17 cellular contexts compared by ENCODE assay signal in genomic region chr9:91078041-91078441, GRCh38.
DNase-seq lines count a peak whose midpoint lies in the region; ATAC-seq, FAIRE-seq and TF ChIP-seq lines count a peak whose summit lies in the region.
"Had no signal": no experiment of that assay in that cellular context is flagged by ENCODE, and none has a peak within 500 bp of the region (broad histone marks: within the 10 kb centered on the region; RNA-seq: fewer than 3 reads in every experiment).

No MANE protein-coding gene starts in this region.

- no peaks in the 10 kb centered on the region for H3K9me3 Mint-ChIP-seq in MCF 10A (ENCODE audit: unreplicated experiment)
- H3K9me3 Mint-ChIP-seq: IgD-negative memory B cell had no signal

- FAIRE-seq in endometrium (lab: Jason Lieb, UNC): peak; percentile 74

- H3K36me3 Mint-ChIP-seq in MCF 10A (ENCODE audit: insufficient read depth, unreplicated experiment): peaks cover 4% of the 10 kb centered on the region
- H3K36me3 Mint-ChIP-seq: IgD-negative memory B cell had no signal

- H3K27ac Mint-ChIP-seq in MCF 10A (ENCODE audit: low read depth, unreplicated experiment): no peak overlapping the region
- H3K27ac Mint-ChIP-seq: IgD-negative memory B cell had no signal

- H3K4me1 ChIP-seq in lung (ENCODE audit: control insufficient read depth in 2 of 2, insufficient read depth in 2 of 2, low read length in 2 of 2) (peaks cover 0 to 9% of the 10 kb centered on the region in 2 donors), upper lobe of right lung (peaks cover 7% of the 10 kb centered on the region)
- H3K4me1 ChIP-seq: HAP-1 had no signal

- BruUV-seq in MCF 10A (replicated peaks; lab: Mats Ljungman, UMichigan): no TSS peak

- intact Hi-C loops in upper lobe of right lung (cut with DNase I): no loop called here
- intact Hi-C loops in MCF 10A (cut with micrococcal nuclease): no loop called here

- POLR2A ChIA-PET in MCF 10A (lab: Yijun Ruan, JAX): interaction anchor here (0.6 to 0.7 kb wide), 2 partner anchors 236 to 1928 kb away, joined by 3 read pairs; no protein-coding TSS in a partner anchor

- H3K4me3 ChIP-seq in lung: no peak overlapping the region
- H3K4me3 ChIP-seq in upper lobe of right lung: no peak overlapping the region
- H3K4me3 ChIP-seq: BLaER1, HAP-1 had no signal

- H3K9me3 ChIP-seq in lung (ENCODE audit: control insufficient read depth in 2 of 2, insufficient read depth in 1 of 2, low read length in 1 of 2) (no peaks in the 10 kb centered on the region), upper lobe of right lung (no peaks in the 10 kb centered on the region)
- H3K9me3 ChIP-seq: HAP-1 had no signal

- CTCF ChIA-PET in MCF 10A (lab: Yijun Ruan, JAX): interaction anchor here (1.4 kb wide), 1 partner anchor 11 kb away, joined by 10 read pairs; no protein-coding TSS in a partner anchor

- H3K27me3 ChIP-seq in lung (ENCODE audit: control insufficient read depth, insufficient read depth) (no peaks in the 10 kb centered on the region), upper lobe of right lung (no peaks in the 10 kb centered on the region)
- H3K27me3 ChIP-seq: BLaER1 had no signal

- H3K36me3 ChIP-seq in lung (ENCODE audit: control insufficient read depth in 2 of 2, insufficient read depth in 2 of 2, low read length in 2 of 2) (no peaks in the 10 kb centered on the region), upper lobe of right lung (no peaks in the 10 kb centered on the region)
- H3K36me3 ChIP-seq: BLaER1, HAP-1 had no signal

- H3K4me3 Mint-ChIP-seq in MCF 10A (ENCODE audit: unreplicated experiment): no peak overlapping the region
- H3K4me3 Mint-ChIP-seq: IgD-negative memory B cell had no signal

- H3K4me1 Mint-ChIP-seq in MCF 10A (ENCODE audit: insufficient read depth, unreplicated experiment): peaks cover 6% of the 10 kb centered on the region
- H3K4me1 Mint-ChIP-seq: IgD-negative memory B cell had no signal

- TF ChIP-seq CTCF in lung (IDR thresholded peaks at IDR 0.05; ENCODE audit: control extremely low read depth, extremely low read depth) (no peak), upper lobe of right lung (IDR thresholded peaks at IDR 0.05) (no peak), MCF 10A (IDR thresholded peaks at IDR 0.05; ENCODE audit: unreplicated experiment) (no peak)

- WGBS in lung, 2 donors: 61 to 65% methylated on average over 2 of the region's 2 CpGs

- peak overlapping the region in 1 of 2 donors; percentile 79 for H3K27ac ChIP-seq in lung (ENCODE audit: low read depth in 1 of 2, low read length in 1 of 2)
- peak overlapping the region; percentile 71 for H3K27ac ChIP-seq in upper lobe of right lung
- H3K27ac ChIP-seq: BLaER1 had no signal

- no peaks in the 10 kb centered on the region for H3K27me3 Mint-ChIP-seq in MCF 10A (ENCODE audit: insufficient read depth, unreplicated experiment)

- DNase-seq in EH (ENCODE audit: low read depth): peak; percentile 69
- DNase-seq in lung (ENCODE audit: low spot score): no peak
- no peak for DNase-seq in upper lobe of right lung
- no peak for DNase-seq in MCF 10A (ENCODE audit: unreplicated experiment)
- DNase-seq: DMS153, MV-4-11, NCI-H1417 treated with DMSO at 0.1 percent for 48 hours, NCI-H2029, NCI-H510A, SHP77 had no signal

- ATAC-seq in lung (ENCODE audit: insufficient read depth, low FRiP score): peak; percentile 67
- ATAC-seq in upper lobe of right lung: peak; percentile 57
- ATAC-seq in HG03025 (IDR thresholded peaks at IDR 0.05; ENCODE audit: low FRiP score, unreplicated experiment): no peak
- no peak for ATAC-seq in GM21619 (IDR thresholded peaks at IDR 0.05; ENCODE audit: unreplicated experiment)
- no peak for ATAC-seq in GM21360 (IDR thresholded peaks at IDR 0.05; ENCODE audit: unreplicated experiment)

Comparison
In these comparisons a context has a peak if more than half of its experiments do, and no peak if none do; other contexts are left out.
1. ATAC-seq: peak in lung (single experiment) and upper lobe of right lung (single experiment); none in HG03025 (single experiment), GM21619 (single experiment) and GM21360 (single experiment).